ENCODE assay signal across 1 cellular context in genomic region chr3:38454179-38454883, GRCh38.
A peak's percentile ranks its signal among the peaks of the same experiment; 100 is the strongest.
TF ChIP-seq lines count a peak whose summit lies in the region.

No MANE protein-coding gene starts in this region.

TF ChIP-seq in HepG2, 621 proteins besides CTCF, POLR2A, EP300 and RAD21 (continued from another document):
- no peak for TF ChIP-seq ZNF318 (CRISPR knock-in tag; IDR thresholded peaks at IDR 0.05)
- no peak for TF ChIP-seq SRSF4 (IDR thresholded peaks at IDR 0.05; ENCODE audit: low read depth, low read length, poor library complexity, severe bottlenecking)
- TF ChIP-seq ZSCAN20 (CRISPR knock-in tag; IDR thresholded peaks at IDR 0.05; ENCODE audit: borderline replicate concordance): peak; percentile 49; the same call in 1 of the 2 replicates
- no peak for TF ChIP-seq ZNF552 (CRISPR knock-in tag; IDR thresholded peaks at IDR 0.05; ENCODE audit: borderline replicate concordance)
- TF ChIP-seq ZNF10 (CRISPR knock-in tag; IDR thresholded peaks at IDR 0.05; ENCODE audit: borderline replicate concordance, low read depth): no peak
- TF ChIP-seq TERF1 (CRISPR knock-in tag; IDR thresholded peaks at IDR 0.05): no peak
- TF ChIP-seq, protein P1, sequence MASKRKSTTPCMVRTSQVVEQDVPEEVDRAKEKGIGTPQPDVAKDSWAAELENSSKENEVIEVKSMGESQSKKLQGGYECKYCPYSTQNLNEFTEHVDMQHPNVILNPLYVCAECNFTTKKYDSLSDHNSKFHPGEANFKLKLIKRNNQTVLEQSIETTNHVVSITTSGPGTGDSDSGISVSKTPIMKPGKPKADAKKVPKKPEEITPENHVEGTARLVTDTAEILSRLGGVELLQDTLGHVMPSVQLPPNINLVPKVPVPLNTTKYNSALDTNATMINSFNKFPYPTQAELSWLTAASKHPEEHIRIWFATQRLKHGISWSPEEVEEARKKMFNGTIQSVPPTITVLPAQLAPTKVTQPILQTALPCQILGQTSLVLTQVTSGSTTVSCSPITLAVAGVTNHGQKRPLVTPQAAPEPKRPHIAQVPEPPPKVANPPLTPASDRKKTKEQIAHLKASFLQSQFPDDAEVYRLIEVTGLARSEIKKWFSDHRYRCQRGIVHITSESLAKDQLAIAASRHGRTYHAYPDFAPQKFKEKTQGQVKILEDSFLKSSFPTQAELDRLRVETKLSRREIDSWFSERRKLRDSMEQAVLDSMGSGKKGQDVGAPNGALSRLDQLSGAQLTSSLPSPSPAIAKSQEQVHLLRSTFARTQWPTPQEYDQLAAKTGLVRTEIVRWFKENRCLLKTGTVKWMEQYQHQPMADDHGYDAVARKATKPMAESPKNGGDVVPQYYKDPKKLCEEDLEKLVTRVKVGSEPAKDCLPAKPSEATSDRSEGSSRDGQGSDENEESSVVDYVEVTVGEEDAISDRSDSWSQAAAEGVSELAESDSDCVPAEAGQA (IDR thresholded peaks at IDR 0.05; ENCODE audit: low read depth): no peak
- TF ChIP-seq, protein P1 (CRISPR knock-in tag; IDR thresholded peaks at IDR 0.05; ENCODE audit: borderline replicate concordance): peak; percentile 49; the same call in 1 of the 2 replicates
- TF ChIP-seq PHF5A (CRISPR knock-in tag; IDR thresholded peaks at IDR 0.05; ENCODE audit: low read depth, unreplicated experiment): no peak
- TF ChIP-seq IRF2 (CRISPR knock-in tag; IDR thresholded peaks at IDR 0.05): no peak
- no peak; the same call in 1 of the 2 replicates for TF ChIP-seq YEATS4 (CRISPR knock-in tag; IDR thresholded peaks at IDR 0.05; ENCODE audit: borderline replicate concordance)
- TF ChIP-seq IKZF1 (IDR thresholded peaks at IDR 0.05): no peak
- TF ChIP-seq DDIT3 (CRISPR knock-in tag; IDR thresholded peaks at IDR 0.05): no peak
- TF ChIP-seq BRF2 (CRISPR knock-in tag; IDR thresholded peaks at IDR 0.05): no peak
- no peak; the same call in 1 of the 2 replicates for TF ChIP-seq ZNF782 (CRISPR knock-in tag; IDR thresholded peaks at IDR 0.05; ENCODE audit: borderline replicate concordance)
- no peak for TF ChIP-seq GABPB1 (CRISPR knock-in tag; IDR thresholded peaks at IDR 0.05)
- TF ChIP-seq ZNF274 (CRISPR knock-in tag; IDR thresholded peaks at IDR 0.05): peak; percentile 54; the same call in 1 of the 2 replicates
- TF ChIP-seq ZNF816 (CRISPR knock-in tag; IDR thresholded peaks at IDR 0.05; ENCODE audit: borderline replicate concordance): no peak
- no peak for TF ChIP-seq TEAD3 (CRISPR knock-in tag; optimal IDR thresholded peaks at IDR 0.05; ENCODE audit: borderline replicate concordance)
- TF ChIP-seq ZNF256 (CRISPR knock-in tag; conservative IDR thresholded peaks at IDR 0.05): no peak
- TF ChIP-seq FOXO4 (CRISPR knock-in tag; conservative IDR thresholded peaks at IDR 0.05): no peak
- TF ChIP-seq TBL1XR1 (IDR thresholded peaks at IDR 0.05; ENCODE audit: borderline replicate concordance, low read length, partially characterized antibody): no peak
- no peak for TF ChIP-seq SPEN (CRISPR knock-in tag; IDR thresholded peaks at IDR 0.05; ENCODE audit: low read depth)
- TF ChIP-seq ZBTB3 (CRISPR knock-in tag; IDR thresholded peaks at IDR 0.05; ENCODE audit: borderline replicate concordance, low read depth): no peak
- no peak for TF ChIP-seq MED13 (CRISPR knock-in tag; IDR thresholded peaks at IDR 0.05)
- TF ChIP-seq KMT2A (CRISPR knock-in tag; IDR thresholded peaks at IDR 0.05): no peak
- TF ChIP-seq, protein P2, sequence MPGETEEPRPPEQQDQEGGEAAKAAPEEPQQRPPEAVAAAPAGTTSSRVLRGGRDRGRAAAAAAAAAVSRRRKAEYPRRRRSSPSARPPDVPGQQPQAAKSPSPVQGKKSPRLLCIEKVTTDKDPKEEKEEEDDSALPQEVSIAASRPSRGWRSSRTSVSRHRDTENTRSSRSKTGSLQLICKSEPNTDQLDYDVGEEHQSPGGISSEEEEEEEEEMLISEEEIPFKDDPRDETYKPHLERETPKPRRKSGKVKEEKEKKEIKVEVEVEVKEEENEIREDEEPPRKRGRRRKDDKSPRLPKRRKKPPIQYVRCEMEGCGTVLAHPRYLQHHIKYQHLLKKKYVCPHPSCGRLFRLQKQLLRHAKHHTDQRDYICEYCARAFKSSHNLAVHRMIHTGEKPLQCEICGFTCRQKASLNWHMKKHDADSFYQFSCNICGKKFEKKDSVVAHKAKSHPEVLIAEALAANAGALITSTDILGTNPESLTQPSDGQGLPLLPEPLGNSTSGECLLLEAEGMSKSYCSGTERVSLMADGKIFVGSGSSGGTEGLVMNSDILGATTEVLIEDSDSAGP (CRISPR knock-in tag; IDR thresholded peaks at IDR 0.05; ENCODE audit: borderline replicate concordance): 0 out of 2 replicates have a peak, but pooled peaks have one; percentile 6
- no peak; the same call in 1 of the 2 replicates for TF ChIP-seq ZNF598 (CRISPR knock-in tag; IDR thresholded peaks at IDR 0.05; ENCODE audit: borderline replicate concordance)
- no peak for TF ChIP-seq BRD4 (CRISPR knock-in tag; IDR thresholded peaks at IDR 0.05)
- TF ChIP-seq ZNF143 (CRISPR knock-in tag; IDR thresholded peaks at IDR 0.05): no peak
- TF ChIP-seq RXRB (CRISPR knock-in tag; IDR thresholded peaks at IDR 0.05; ENCODE audit: borderline replicate concordance): no peak
